15 cellular contexts compared by ENCODE assay signal in genomic region chr20:46122071-46122470, GRCh38. TPM values are rescaled to one million over a fixed set of nuclear protein-coding genes. Genes with fewer than 3 reads are reported as not detected.
DNase-seq lines count a peak whose midpoint lies in the region; ATAC-seq and TF ChIP-seq lines count a peak whose summit lies in the region.
"Had no signal": no experiment of that assay in that cellular context is flagged by ENCODE, and none has a peak within 500 bp of the region (broad histone marks: within the 10 kb centered on the region; RNA-seq: fewer than 3 reads in every experiment).

No MANE protein-coding gene starts in this region.

- H3K9me3 ChIP-seq in vagina = no peaks in the 10 kb centered on the region

- no peak overlapping the region for H3K4me3 Mint-ChIP-seq in activated T-cell treated with anti-CD3 and anti-CD28 coated beads, Interleukin-2, amount 50 U/mL, for 72 hours
- H3K4me3 Mint-ChIP-seq in activated CD4-positive, alpha-beta T cell treated with anti-CD3 and anti-CD28 coated beads, Interleukin-2, amount 10 ng/mL, durations not matched to agents 7 days and 5 days = no peak overlapping the region
- H3K4me3 Mint-ChIP-seq: natural killer cell had no signal

- H3K27ac Mint-ChIP-seq in activated T-cell treated with anti-CD3 and anti-CD28 coated beads, Interleukin-2, amount 50 U/mL, for 72 hours = no peak overlapping the region
- H3K27ac Mint-ChIP-seq in activated CD4-positive, alpha-beta T cell treated with anti-CD3 and anti-CD28 coated beads, Interleukin-2, amount 10 ng/mL, durations not matched to agents 7 days and 5 days = no peak overlapping the region
- H3K27ac Mint-ChIP-seq: natural killer cell had no signal

- CTCF ChIA-PET in activated CD4-positive, alpha-beta T cell treated with anti-CD3 and anti-CD28 coated beads, Interleukin-2, amount 10 ng/mL, durations not matched to agents 7 days and 5 days (lab: Charles Lee) = interaction anchor here (0.7 kb wide), 1 partner anchor 14 kb away, joined by 3 read pairs; no protein-coding TSS in a partner anchor

- TF ChIP-seq POLR2A in vagina (IDR thresholded peaks at IDR 0.05) = no peak

- H3K27ac ChIP-seq in coronary artery (no peak overlapping the region), vagina (no peak overlapping the region)
- H3K27ac ChIP-seq: dorsolateral prefrontal cortex had no signal

- H3K36me3 ChIP-seq in vagina = peaks cover 0 to 17% of the 10 kb centered on the region in 2 donors

- H3K4me1 ChIP-seq in vagina = peaks cover 32% of the 10 kb centered on the region

- peaks cover 4% of the 10 kb centered on the region for H3K27me3 Mint-ChIP-seq in activated T-cell treated with anti-CD3 and anti-CD28 coated beads, Interleukin-2, amount 50 U/mL, for 72 hours (ENCODE audit: low read depth)
- H3K27me3 Mint-ChIP-seq in activated CD4-positive, alpha-beta T cell treated with anti-CD3 and anti-CD28 coated beads, Interleukin-2, amount 10 ng/mL, durations not matched to agents 7 days and 5 days = peaks cover 7% of the 10 kb centered on the region

- TF ChIP-seq CTCF in AG10803 (conservative IDR thresholded peaks at IDR 0.05; ENCODE audit: low read length) (no peak), coronary artery (IDR thresholded peaks at IDR 0.05) (no peak), vagina (IDR thresholded peaks at IDR 0.05) (no peak)

- H3K9me3 Mint-ChIP-seq in activated T-cell treated with anti-CD3 and anti-CD28 coated beads, Interleukin-2, amount 50 U/mL, for 72 hours = no peaks in the 10 kb centered on the region
- no peaks in the 10 kb centered on the region for H3K9me3 Mint-ChIP-seq in activated CD4-positive, alpha-beta T cell treated with anti-CD3 and anti-CD28 coated beads, Interleukin-2, amount 10 ng/mL, durations not matched to agents 7 days and 5 days
- H3K9me3 Mint-ChIP-seq: natural killer cell had no signal

- intact Hi-C loops in vagina (cut with DNase I) = no loop called here

- H3K27me3 ChIP-seq in vagina = no peaks in the 10 kb centered on the region
- H3K27me3 ChIP-seq: dorsolateral prefrontal cortex had no signal

- POLR2A ChIA-PET in activated CD4-positive, alpha-beta T cell treated with anti-CD3 and anti-CD28 coated beads, Interleukin-2, amount 10 ng/mL, durations not matched to agents 7 days and 5 days (lab: Charles Lee) = no interaction called here

- H3K36me3 Mint-ChIP-seq in activated T-cell treated with anti-CD3 and anti-CD28 coated beads, Interleukin-2, amount 50 U/mL, for 72 hours (ENCODE audit: insufficient read depth in 2 of 2) = no peaks in the 10 kb centered on the region
- no peaks in the 10 kb centered on the region for H3K36me3 Mint-ChIP-seq in activated CD4-positive, alpha-beta T cell treated with anti-CD3 and anti-CD28 coated beads, Interleukin-2, amount 10 ng/mL, durations not matched to agents 7 days and 5 days (ENCODE audit: low read depth)
- H3K36me3 Mint-ChIP-seq: natural killer cell had no signal

- peak; percentile 38 for DNase-seq in AG10803 (ENCODE audit: low read depth)
- peak; percentile 14 for DNase-seq in LoVo (ENCODE audit: low spot score)
- DNase-seq in coronary artery (ENCODE audit: low spot score) = peak; percentile 58
- peak; percentile 60 for DNase-seq in mesenteric fat pad (ENCODE audit: low spot score)
- no peak for DNase-seq in activated T-cell treated with anti-CD3 and anti-CD28 coated beads, Interleukin-2, amount 50 U/mL, for 72 hours
- DNase-seq in activated CD4-positive, alpha-beta T cell treated with anti-CD3 and anti-CD28 coated beads, Interleukin-2, amount 10 ng/mL, durations not matched to agents 7 days and 5 days = no peak
- no peak for DNase-seq in vagina (ENCODE audit: extremely low spot score in 2 of 2)
- DNase-seq: activated CD4-positive, alpha-beta T cell treated with anti-CD3 and anti-CD28 coated beads, Interleukin-2, amount 50 U/mL, for 48 hours; activated naive CD4-positive, alpha-beta T cell; natural killer cell; NCI-H1105; NCI-H748 treated with DMSO at 0.1 percent for 48 hours; stimulated activated CD4-positive, alpha-beta T cell treated with anti-CD3 and anti-CD28 coated beads, Interleukin-12 subunit alpha, Interleukin-12 subunit beta, amount 100 ng/mL, for 4 hours had no signal

- H3K4me3 ChIP-seq in AG10803 (ENCODE audit: low read length) (no peak overlapping the region), coronary artery (no peak overlapping the region), vagina (no peak overlapping the region)
- H3K4me3 ChIP-seq: dorsolateral prefrontal cortex had no signal

- peaks cover 18% of the 10 kb centered on the region for H3K4me1 Mint-ChIP-seq in activated T-cell treated with anti-CD3 and anti-CD28 coated beads, Interleukin-2, amount 50 U/mL, for 72 hours (ENCODE audit: low read depth)
- peaks cover 25% of the 10 kb centered on the region for H3K4me1 Mint-ChIP-seq in activated CD4-positive, alpha-beta T cell treated with anti-CD3 and anti-CD28 coated beads, Interleukin-2, amount 10 ng/mL, durations not matched to agents 7 days and 5 days

- no peak for ATAC-seq in activated T-cell treated with anti-CD3 and anti-CD28 coated beads, Interleukin-2, amount 50 U/mL, for 72 hours (replicated peaks in 1 of 2)
- ATAC-seq in GM18870 (IDR thresholded peaks at IDR 0.05; ENCODE audit: unreplicated experiment) = no peak
- ATAC-seq: natural killer cell had no signal

RNA-seq across cellular contexts. Expression of gene CD40, which starts 4.0 kb away (rescaled TPM):
- total RNA-seq in mesenteric fat pad (17.3 TPM), vagina (24.6 TPM)
- 1 to 10 TPM; 3.6 to 4.2 TPM for total RNA-seq in activated T-cell treated with anti-CD3 and anti-CD28 coated beads, Interleukin-2, amount 50 U/mL, for 72 hours
- total RNA-seq in activated CD4-positive, alpha-beta T cell treated with anti-CD3 and anti-CD28 coated beads, Interleukin-2, amount 10 ng/mL, durations not matched to agents 7 days and 5 days = 1 to 10 TPM; 1.1 to 1.5 TPM

RNA-seq across cellular contexts. Expression of gene NCOA5, which starts 32.3 kb away (rescaled TPM):
- total RNA-seq in mesenteric fat pad = 23.3 TPM
- total RNA-seq in activated T-cell treated with anti-CD3 and anti-CD28 coated beads, Interleukin-2, amount 50 U/mL, for 72 hours = 10 to 100 TPM; 18.2 to 19.2 TPM
- total RNA-seq in activated CD4-positive, alpha-beta T cell treated with anti-CD3 and anti-CD28 coated beads, Interleukin-2, amount 10 ng/mL, durations not matched to agents 7 days and 5 days = 10 to 100 TPM; 30.9 to 35.0 TPM
- total RNA-seq in vagina = 33.9 TPM

Comparison
In these comparisons a context has a peak if more than half of its experiments do, and no peak if none do; other contexts are left out.
1. DNase-seq: peak in AG10803 (single experiment), LoVo (single experiment), coronary artery (single experiment) and mesenteric fat pad (single experiment); none in activated T-cell treated with anti-CD3 and anti-CD28 coated beads, Interleukin-2, amount 50 U/mL, for 72 hours (0 of 2), activated CD4-positive, alpha-beta T cell treated with anti-CD3 and anti-CD28 coated beads, Interleukin-2, amount 10 ng/mL, durations not matched to agents 7 days and 5 days (single experiment) and vagina (0 of 2).